23 cellular contexts compared by ENCODE assay signal in genomic region chr7:142685877-142686508, GRCh38.
A peak's percentile ranks its signal among the peaks of the same experiment; 100 is the strongest.
DNase-seq lines count a peak whose midpoint lies in the region; ATAC-seq lines count a peak whose summit lies in the region.
"Had no signal": no experiment of that assay in that cellular context is flagged by ENCODE, and none has a peak within 500 bp of the region (broad histone marks: within the 10 kb centered on the region; RNA-seq: fewer than 3 reads in every experiment).

No MANE protein-coding gene starts in this region.

- no peaks in the 10 kb centered on the region for H3K36me3 Mint-ChIP-seq in naive thymus-derived CD8-positive, alpha-beta T cell
- H3K36me3 Mint-ChIP-seq: brain had no signal

- H3K9me3 Mint-ChIP-seq in naive thymus-derived CD8-positive, alpha-beta T cell: no peaks in the 10 kb centered on the region
- H3K9me3 Mint-ChIP-seq: brain, endodermal cell had no signal

- peak overlapping the region; percentile 40 to 89 (median 84) for H3K27ac Mint-ChIP-seq in naive thymus-derived CD8-positive, alpha-beta T cell
- H3K27ac Mint-ChIP-seq: activated CD4-positive, alpha-beta T cell treated with anti-CD3 and anti-CD28 coated beads for 36 hours; brain; endodermal cell had no signal

- H3K4me3 Mint-ChIP-seq in naive thymus-derived CD8-positive, alpha-beta T cell: peak overlapping the region in 5 of 10 donors; percentile 16 to 42 (median 22)
- H3K4me3 Mint-ChIP-seq: activated CD4-positive, alpha-beta T cell treated with anti-CD3 and anti-CD28 coated beads for 36 hours; brain; endodermal cell had no signal

- POLR2A ChIA-PET in naive thymus-derived CD8-positive, alpha-beta T cell (lab: Charles Lee): interaction anchor here (2.5 kb wide), 1 partner anchor 28 kb away, joined by 5 read pairs; no protein-coding TSS in a partner anchor

- peak overlapping the region; percentile 14 for H3K27ac ChIP-seq in KOPT-K1 (ENCODE audit: low read depth, low read length, poor library complexity, severe bottlenecking)
- H3K27ac ChIP-seq: right atrium auricular region, testis had no signal

- H3K9me3 ChIP-seq in KOPT-K1 (ENCODE audit: insufficient read depth, low read length, poor library complexity, severe bottlenecking): no peaks in the 10 kb centered on the region
- H3K9me3 ChIP-seq: right atrium auricular region, testis had no signal

- ATAC-seq in naive thymus-derived CD8-positive, alpha-beta T cell: peak; percentile 76 to 86
- ATAC-seq in GM19452 (IDR thresholded peaks at IDR 0.05; ENCODE audit: unreplicated experiment) (no peak), HG03439 (IDR thresholded peaks at IDR 0.05; ENCODE audit: unreplicated experiment) (no peak)
- ATAC-seq: activated CD4-positive, alpha-beta T cell treated with anti-CD3 and anti-CD28 coated beads for 36 hours; GM12878; K562 had no signal

- no peaks in the 10 kb centered on the region for H3K36me3 ChIP-seq in KOPT-K1 (ENCODE audit: insufficient read depth, low read length)
- H3K36me3 ChIP-seq: right atrium auricular region had no signal

- H3K27me3 Mint-ChIP-seq in naive thymus-derived CD8-positive, alpha-beta T cell: no peaks in the 10 kb centered on the region
- H3K27me3 Mint-ChIP-seq: activated CD4-positive, alpha-beta T cell treated with anti-CD3 and anti-CD28 coated beads for 36 hours had no signal

- peak; percentile 58 for DNase-seq in activated effector memory CD4-positive, alpha-beta T cell treated with anti-CD3 and anti-CD28 coated beads, Interleukin-2, amount 50 U/mL, for 16 hours
- DNase-seq in activated effector memory CD4-positive, alpha-beta T cell treated with Interleukin-2 at 50 U/mL for 16 hours: no peak
- DNase-seq in UCSD-AML1 (lab: John Stamatoyannopoulos, UW; ENCODE audit: unreplicated experiment) (peak; percentile 13), COLO668 (lab: John Stamatoyannopoulos, UW; ENCODE audit: unreplicated experiment) (no peak)
- DNase-seq in naive thymus-derived CD8-positive, alpha-beta T cell: peak in 4 of 10 donors; percentile 9 to 18 (median 10)
- DNase-seq: ACHN; activated CD4-positive, alpha-beta T cell treated with anti-CD3 and anti-CD28 coated beads for 36 hours; activated T-cell treated with anti-CD3 and anti-CD28 coated beads for 4 hours; C1 segment of cervical spinal cord; DMS153; endodermal cell; kidney glomerular epithelial cell; NCI-H1930; NCI-H526; SHP77; testis had no signal

- H3K4me1 Mint-ChIP-seq in naive thymus-derived CD8-positive, alpha-beta T cell: peaks cover 13 to 40% (median 29%) of the 10 kb centered on the region in 4 donors
- H3K4me1 Mint-ChIP-seq: brain had no signal

Comparison
In these comparisons a context has a peak if more than half of its experiments do, and no peak if none do; other contexts are left out.
1. DNase-seq: peak in activated effector memory CD4-positive, alpha-beta T cell treated with anti-CD3 and anti-CD28 coated beads, Interleukin-2, amount 50 U/mL, for 16 hours (single experiment) and UCSD-AML1 (single experiment); none in activated effector memory CD4-positive, alpha-beta T cell treated with Interleukin-2 at 50 U/mL for 16 hours (single experiment) and COLO668 (single experiment).
2. ATAC-seq: peak in naive thymus-derived CD8-positive, alpha-beta T cell (2 of 2); none in GM19452 (single experiment) and HG03439 (single experiment).